Comparison of ENCODE assay signal across 14 cellular contexts in the genomic region with DNA sequence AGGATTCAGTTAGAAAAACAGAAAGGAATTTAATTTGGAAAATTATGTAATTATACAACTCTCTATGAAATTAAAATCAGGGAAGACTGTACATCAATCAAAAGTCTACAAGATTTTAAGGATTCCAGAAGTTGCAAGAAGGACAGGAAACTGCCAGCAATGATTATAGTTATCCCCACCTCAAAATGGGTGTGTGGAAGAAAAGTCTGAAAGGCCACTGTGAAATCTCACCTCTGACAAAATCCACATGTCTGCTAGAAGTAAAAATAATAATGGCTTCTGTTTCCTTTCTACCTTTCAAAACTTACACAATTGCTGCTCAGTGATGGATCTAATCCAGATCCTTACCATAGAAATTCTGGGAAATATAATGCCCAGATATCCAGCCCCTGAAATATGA.
DNase-seq lines count a peak whose midpoint lies in the region; ATAC-seq and TF ChIP-seq lines count a peak whose summit lies in the region.
"Had no signal": no experiment of that assay in that cellular context is flagged by ENCODE, and none has a peak within 500 bp of the region (broad histone marks: within the 10 kb centered on the region; RNA-seq: fewer than 3 reads in every experiment).

No MANE protein-coding gene starts in this region.

- CTCF ChIA-PET in SK-N-SH (lab: Yijun Ruan, JAX), result interaction anchor here (0.6 kb wide), 1 partner anchor 430 kb away, joined by 3 read pairs; no protein-coding TSS in a partner anchor

- H3K79me1 ChIP-seq in mesendoderm (ENCODE audit: low read length), result no peaks in the 10 kb centered on the region

- TF ChIP-seq CTCF in OCI-LY1 (IDR thresholded peaks at IDR 0.05; ENCODE audit: low read length), result no peak
- TF ChIP-seq CTCF in SK-N-SH (IDR thresholded peaks at IDR 0.05), result no peak
- no peak for TF ChIP-seq CTCF in smooth muscle cell (IDR thresholded peaks at IDR 0.05; ENCODE audit: borderline replicate concordance, insufficient read depth, poor library complexity, severe bottlenecking)

- no peak overlapping the region for H4K5ac ChIP-seq in mesendoderm (ENCODE audit: low read length)

- no peak overlapping the region for H2BK120ac ChIP-seq in mesendoderm (ENCODE audit: low read depth, low read length)

- peak overlapping the region; percentile 38; the same call in 1 of the 2 replicates for H2AFZ ChIP-seq in OCI-LY1 (ENCODE audit: low read length)
- H2AFZ ChIP-seq in SK-N-SH (ENCODE audit: low read depth), result no peak overlapping the region
- H2AFZ ChIP-seq in smooth muscle cell (ENCODE audit: low read depth), result peak overlapping the region; percentile 43

- H3K79me2 ChIP-seq in OCI-LY1 (ENCODE audit: insufficient read depth, low read length) (no peaks in the 10 kb centered on the region), SK-N-SH (ENCODE audit: insufficient read depth) (no peaks in the 10 kb centered on the region), mesendoderm (ENCODE audit: control insufficient read depth, insufficient read depth, low read length) (no peaks in the 10 kb centered on the region), smooth muscle cell (ENCODE audit: low read depth) (no peaks in the 10 kb centered on the region)

- H3K4me1 ChIP-seq in OCI-LY1 (ENCODE audit: insufficient read depth, low read length, severe bottlenecking) (peaks cover 24% of the 10 kb centered on the region), SK-N-SH (ENCODE audit: control insufficient read depth in 1 of 2, insufficient read depth in 2 of 2, low read depth in 1 of 2, low read length in 1 of 2) (no peaks in the 10 kb centered on the region; a peak in 1 of 4 replicates), mesendoderm (ENCODE audit: control insufficient read depth, low read depth, low read length) (no peaks in the 10 kb centered on the region), smooth muscle cell (ENCODE audit: low read depth) (no peaks in the 10 kb centered on the region)
- H3K4me1 ChIP-seq: BE2C, Caco-2 had no signal

- H3K36me3 Mint-ChIP-seq in T-helper 17 cell (ENCODE audit: low read depth), result no peaks in the 10 kb centered on the region
- H3K36me3 Mint-ChIP-seq: CD4-positive, CD25-positive, alpha-beta regulatory T cell had no signal

- H3K27ac ChIP-seq in OCI-LY1 (ENCODE audit: low read depth, low read length, poor library complexity, severe bottlenecking), result no peak overlapping the region
- peak overlapping the region in 1 of 2 experiments; percentile 76; a peak in 1 of 4 replicates for H3K27ac ChIP-seq in SK-N-SH (ENCODE audit: low read depth in 2 of 2, low read length in 1 of 2)
- no peak overlapping the region for H3K27ac ChIP-seq in mesendoderm (ENCODE audit: low read depth, low read length)
- no peak overlapping the region for H3K27ac ChIP-seq in smooth muscle cell (ENCODE audit: low read depth)
- H3K27ac ChIP-seq: HL-60 had no signal

- no peak overlapping the region for H3K23ac ChIP-seq in mesendoderm (ENCODE audit: low read length)

- H2AK5ac ChIP-seq in mesendoderm (ENCODE audit: low read length), result no peak overlapping the region

- H3K4me3 ChIP-seq in OCI-LY1 (ENCODE audit: low read depth, low read length, poor library complexity, severe bottlenecking) (no peak overlapping the region), SK-N-SH (ENCODE audit: low read depth in 2 of 2, low read length in 1 of 2) (no peak overlapping the region), mesendoderm (ENCODE audit: low read length) (no peak overlapping the region), smooth muscle cell (no peak overlapping the region)

- no peak overlapping the region for H3K56ac ChIP-seq in mesendoderm (ENCODE audit: low read length)

- ATAC-seq in GM21723 (IDR thresholded peaks at IDR 0.05; ENCODE audit: unreplicated experiment) (no peak), T-helper 17 cell (no peak)

- H3K27me3 ChIP-seq in OCI-LY1 (ENCODE audit: insufficient read depth, low read length) (no peaks in the 10 kb centered on the region), SK-N-SH (ENCODE audit: insufficient read depth) (no peaks in the 10 kb centered on the region), mesendoderm (ENCODE audit: insufficient read depth, low read length, poor library complexity) (no peaks in the 10 kb centered on the region), smooth muscle cell (ENCODE audit: low read depth) (no peaks in the 10 kb centered on the region)
- H3K27me3 ChIP-seq: BE2C had no signal

- no peaks in the 10 kb centered on the region for H3K36me3 ChIP-seq in OCI-LY1 (ENCODE audit: insufficient read depth, low read length)
- no peaks in the 10 kb centered on the region for H3K36me3 ChIP-seq in SK-N-SH (replicated peaks in 1 of 2; ENCODE audit: control insufficient read depth in 1 of 2, insufficient read depth in 2 of 2, low read length in 1 of 2)
- H3K36me3 ChIP-seq in mesendoderm (ENCODE audit: control insufficient read depth, insufficient read depth, low read length), result no peaks in the 10 kb centered on the region
- H3K36me3 ChIP-seq in smooth muscle cell (ENCODE audit: low read depth), result no peaks in the 10 kb centered on the region
- H3K36me3 ChIP-seq: BE2C had no signal

- TF ChIP-seq EP300 in SK-N-SH (IDR thresholded peaks at IDR 0.05; ENCODE audit: borderline replicate concordance in 1 of 2, low read depth in 1 of 2, low read length in 1 of 2), result peak in 1 of 2 experiments; percentile 64; a peak in 2 of 4 replicates

- H4K20me1 ChIP-seq in OCI-LY1 (ENCODE audit: insufficient read depth, low read length), result no peaks in the 10 kb centered on the region
- no peaks in the 10 kb centered on the region for H4K20me1 ChIP-seq in SK-N-SH (ENCODE audit: insufficient read depth)
- H4K20me1 ChIP-seq in smooth muscle cell (ENCODE audit: low read depth), result no peaks in the 10 kb centered on the region

- H3F3A ChIP-seq in OCI-LY1 (ENCODE audit: insufficient read depth, low read length), result no peaks in the 10 kb centered on the region
- H3F3A ChIP-seq in SK-N-SH (replicated peaks; ENCODE audit: insufficient read depth), result no peaks in the 10 kb centered on the region
- no peaks in the 10 kb centered on the region for H3F3A ChIP-seq in smooth muscle cell (ENCODE audit: low read depth)

- H3K9me3 ChIP-seq in OCI-LY1 (ENCODE audit: low read length) (0 out of 2 replicates have a peak, but pooled peaks cover 2% of the 10 kb centered on the region), SK-N-SH (no peaks in the 10 kb centered on the region), smooth muscle cell (replicated peaks; ENCODE audit: low read depth) (no peaks in the 10 kb centered on the region), T-helper 17 cell (ENCODE audit: control insufficient read depth, low read length, poor library complexity, severe bottlenecking) (no peaks in the 10 kb centered on the region)
- H3K9me3 ChIP-seq: BE2C, Caco-2 had no signal

- H3K9me2 ChIP-seq in OCI-LY1 (ENCODE audit: low read depth, low read length) (no peaks in the 10 kb centered on the region), SK-N-SH (no peaks in the 10 kb centered on the region)

- H4K8ac ChIP-seq in mesendoderm (ENCODE audit: low read depth, low read length), result no peak overlapping the region

- H2BK15ac ChIP-seq in mesendoderm (replicated peaks; ENCODE audit: low read depth), result peak overlapping the region; percentile 57

- H3K4me1 Mint-ChIP-seq in T-helper 17 cell, result no peaks in the 10 kb centered on the region
- H3K4me1 Mint-ChIP-seq: CD4-positive, CD25-positive, alpha-beta regulatory T cell had no signal

- DNase-seq in SK-N-SH, result no peak
- no peak for DNase-seq in mesendoderm
- no peak for DNase-seq in smooth muscle cell (lab: John Stamatoyannopoulos, UW; ENCODE audit: unreplicated experiment)
- no peak for DNase-seq in T-helper 17 cell
- no peak for DNase-seq in NCI-H1694 treated with DMSO at 0.1 percent for 48 hours (lab: John Stamatoyannopoulos, UW)
- DNase-seq: ACHN; BE2C; C1 segment of cervical spinal cord; Caco-2; CD4-positive, CD25-positive, alpha-beta regulatory T cell; HCEC 1CT had no signal

- H3K27me3 Mint-ChIP-seq in T-helper 17 cell, result no peaks in the 10 kb centered on the region
- H3K27me3 Mint-ChIP-seq: CD4-positive, CD25-positive, alpha-beta regulatory T cell had no signal

- H3K9ac ChIP-seq in OCI-LY1 (ENCODE audit: low read length), result no peak overlapping the region
- H3K9ac ChIP-seq in SK-N-SH, result no peak overlapping the region
- no peak overlapping the region for H3K9ac ChIP-seq in mesendoderm (ENCODE audit: low read length)
- no peak overlapping the region for H3K9ac ChIP-seq in smooth muscle cell (ENCODE audit: low read depth)

- POLR2A ChIA-PET in SK-N-SH (lab: Yijun Ruan, JAX), result no interaction called here

- H3K18ac ChIP-seq in mesendoderm (ENCODE audit: low read length), result no peak overlapping the region

- no peak overlapping the region for H3K27ac Mint-ChIP-seq in T-helper 17 cell
- H3K27ac Mint-ChIP-seq: CD4-positive, CD25-positive, alpha-beta regulatory T cell had no signal

- no peak overlapping the region for H3K4me2 ChIP-seq in OCI-LY1 (ENCODE audit: low read length)
- H3K4me2 ChIP-seq in SK-N-SH, result no peak overlapping the region
- no peak overlapping the region for H3K4me2 ChIP-seq in mesendoderm (ENCODE audit: low read length)
- H3K4me2 ChIP-seq in smooth muscle cell, result no peak overlapping the region

- no peak overlapping the region for H2BK5ac ChIP-seq in mesendoderm (ENCODE audit: low read length)

- TF ChIP-seq RAD21 in SK-N-SH (IDR thresholded peaks at IDR 0.05; ENCODE audit: low read length), result no peak

- no peak overlapping the region for H3K4me3 Mint-ChIP-seq in T-helper 17 cell
- H3K4me3 Mint-ChIP-seq: CD4-positive, CD25-positive, alpha-beta regulatory T cell had no signal

- no peak overlapping the region for H3K4ac ChIP-seq in mesendoderm (ENCODE audit: low read depth, low read length)

TF ChIP-seq in SK-N-SH, 30 proteins besides CTCF, POLR2A, EP300 and RAD21:
- TF ChIP-seq, protein P1, sequence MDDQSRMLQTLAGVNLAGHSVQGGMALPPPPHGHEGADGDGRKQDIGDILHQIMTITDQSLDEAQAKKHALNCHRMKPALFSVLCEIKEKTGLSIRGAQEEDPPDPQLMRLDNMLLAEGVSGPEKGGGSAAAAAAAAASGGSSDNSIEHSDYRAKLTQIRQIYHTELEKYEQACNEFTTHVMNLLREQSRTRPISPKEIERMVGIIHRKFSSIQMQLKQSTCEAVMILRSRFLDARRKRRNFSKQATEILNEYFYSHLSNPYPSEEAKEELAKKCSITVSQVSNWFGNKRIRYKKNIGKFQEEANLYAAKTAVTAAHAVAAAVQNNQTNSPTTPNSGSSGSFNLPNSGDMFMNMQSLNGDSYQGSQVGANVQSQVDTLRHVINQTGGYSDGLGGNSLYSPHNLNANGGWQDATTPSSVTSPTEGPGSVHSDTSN (IDR thresholded peaks at IDR 0.05), result 0 out of 2 replicates have a peak, but pooled peaks have one; percentile 17
- TF ChIP-seq TCF12 (IDR thresholded peaks at IDR 0.05) (peak; percentile 49), JUND (IDR thresholded peaks at IDR 0.05) (no peak)
